Comparison of ENCODE assay signal across 26 cellular contexts in genomic region chr1:159906960-159907359, GRCh38. TPM values are rescaled to one million over a fixed set of nuclear protein-coding genes. Genes with fewer than 3 reads are reported as not detected.
DNase-seq lines count a peak whose midpoint lies in the region; ATAC-seq and TF ChIP-seq lines count a peak whose summit lies in the region.
"Had no signal": no experiment of that assay in that cellular context is flagged by ENCODE, and none has a peak within 500 bp of the region (broad histone marks: within the 10 kb centered on the region; RNA-seq: fewer than 3 reads in every experiment).

No MANE protein-coding gene starts in this region.

- H3K27me3 Mint-ChIP-seq in CD4-positive, CD25-positive, alpha-beta regulatory T cell: no peaks in the 10 kb centered on the region
- H3K27me3 Mint-ChIP-seq in Calu3 (ENCODE audit: unreplicated experiment) (no peaks in the 10 kb centered on the region), T-cell (no peaks in the 10 kb centered on the region), memory B cell (no peaks in the 10 kb centered on the region)
- H3K27me3 Mint-ChIP-seq: CD4-positive, alpha-beta T cell had no signal

- H3K4me1 ChIP-seq in CD4-positive, CD25-positive, alpha-beta regulatory T cell (ENCODE audit: control insufficient read depth, insufficient read depth, low read length, poor library complexity, severe bottlenecking): peaks cover 28% of the 10 kb centered on the region

- H3K9me3 Mint-ChIP-seq in CD4-positive, CD25-positive, alpha-beta regulatory T cell: no peaks in the 10 kb centered on the region
- H3K9me3 Mint-ChIP-seq in Calu3 (ENCODE audit: low read depth, unreplicated experiment) (no peaks in the 10 kb centered on the region), T-cell (peaks cover 0 to 1% (median 0%) of the 10 kb centered on the region in 3 donors), memory B cell (no peaks in the 10 kb centered on the region)
- H3K9me3 Mint-ChIP-seq: CD4-positive, alpha-beta T cell had no signal

- POLR2A ChIA-PET in T-cell (lab: Charles Lee): interaction anchor here in 1 of 2 donors (1.7 kb wide), 1 partner anchor 17 kb away, joined by 8 read pairs; no protein-coding TSS in a partner anchor

- BruUV-seq in Calu3 (replicated peaks; lab: Mats Ljungman, UMichigan): no TSS peak

- no peaks in the 10 kb centered on the region for H3K9me3 ChIP-seq in CD4-positive, CD25-positive, alpha-beta regulatory T cell (ENCODE audit: control insufficient read depth in 2 of 2, low read length in 2 of 2)
- H3K9me3 ChIP-seq: SJSA1 had no signal

- no peaks in the 10 kb centered on the region for H3K27me3 ChIP-seq in CD4-positive, CD25-positive, alpha-beta regulatory T cell (ENCODE audit: control insufficient read depth, insufficient read depth, low read length)
- H3K27me3 ChIP-seq: SJSA1 had no signal

- H3K36me3 Mint-ChIP-seq in CD4-positive, CD25-positive, alpha-beta regulatory T cell: peaks cover 5% of the 10 kb centered on the region
- H3K36me3 Mint-ChIP-seq in Calu3 (ENCODE audit: insufficient read depth, unreplicated experiment): peaks cover 18% of the 10 kb centered on the region
- peaks cover 3% of the 10 kb centered on the region for H3K36me3 Mint-ChIP-seq in T-cell
- H3K36me3 Mint-ChIP-seq in memory B cell: no peaks in the 10 kb centered on the region

- H3K4me3 Mint-ChIP-seq in CD4-positive, CD25-positive, alpha-beta regulatory T cell: no peak overlapping the region
- H3K4me3 Mint-ChIP-seq in Calu3 (ENCODE audit: low read depth, unreplicated experiment): peak overlapping the region; percentile 4
- H3K4me3 Mint-ChIP-seq in T-cell: no peak overlapping the region
- H3K4me3 Mint-ChIP-seq in memory B cell: no peak overlapping the region
- H3K4me3 Mint-ChIP-seq: CD4-positive, alpha-beta T cell had no signal

- ATAC-seq in CD4-positive, CD25-positive, alpha-beta regulatory T cell (ENCODE audit: low read depth in 2 of 2): no peak
- ATAC-seq in T-cell (replicated peaks in 1 of 4) (no peak), memory B cell (ENCODE audit: low read depth) (no peak), HG02759 (IDR thresholded peaks at IDR 0.05; ENCODE audit: unreplicated experiment) (no peak)
- ATAC-seq: Right ventricle myocardium inferior had no signal

- no peak for DNase-seq in CD4-positive, CD25-positive, alpha-beta regulatory T cell
- peak; percentile 54 for DNase-seq in Calu3
- DNase-seq in T-cell: no peak
- no peak for DNase-seq in memory B cell (ENCODE audit: low spot score in 2 of 2)
- no peak for DNase-seq in A172 (ENCODE audit: low spot score)
- no peak for DNase-seq in SK-N-DZ (ENCODE audit: low spot score)
- DNase-seq in germinal center (ENCODE audit: low spot score): no peak
- DNase-seq: CD4-positive, alpha-beta T cell; GDM1; GOT3; HCEC 1CT; IMR-90; Karpas-422; MV-4-11; NCI-H1694; NCI-H2081; NCI-H446; NCI-H526 had no signal

- H3K27ac ChIP-seq in CD4-positive, CD25-positive, alpha-beta regulatory T cell (ENCODE audit: insufficient read depth, low read length, poor library complexity, severe bottlenecking): peak overlapping the region; percentile 2
- H3K27ac ChIP-seq: SJSA1 had no signal

- H3K4me3 ChIP-seq in CD4-positive, CD25-positive, alpha-beta regulatory T cell (ENCODE audit: low read depth, low read length): no peak overlapping the region
- H3K4me3 ChIP-seq: SJSA1 had no signal

- H3K4me1 Mint-ChIP-seq in CD4-positive, CD25-positive, alpha-beta regulatory T cell: peaks cover 12 to 42% (median 34%) of the 10 kb centered on the region in 4 donors
- peaks cover 55% of the 10 kb centered on the region for H3K4me1 Mint-ChIP-seq in Calu3 (ENCODE audit: low read depth, unreplicated experiment)
- peaks cover 37 to 45% (median 43%) of the 10 kb centered on the region in 3 donors for H3K4me1 Mint-ChIP-seq in T-cell
- peaks cover 20% of the 10 kb centered on the region for H3K4me1 Mint-ChIP-seq in memory B cell

- TF ChIP-seq CTCF in Calu3 (IDR thresholded peaks at IDR 0.05; ENCODE audit: unreplicated experiment): no peak

- H3K27ac Mint-ChIP-seq in CD4-positive, CD25-positive, alpha-beta regulatory T cell: peak overlapping the region in 1 of 3 donors; percentile 78
- H3K27ac Mint-ChIP-seq in Calu3 (ENCODE audit: unreplicated experiment) (peak overlapping the region; percentile 68), T-cell (peak overlapping the region; percentile 29 to 69), memory B cell (peak overlapping the region; percentile 60)
- H3K27ac Mint-ChIP-seq: CD4-positive, alpha-beta T cell had no signal

- intact Hi-C loops in Calu3 (cut with micrococcal nuclease; ENCODE audit: unreplicated experiment): no loop called here

- CTCF ChIA-PET in Calu3 (lab: Charles Lee): no interaction called here
- CTCF ChIA-PET in T-cell (lab: Charles Lee): interaction anchor here in 1 of 2 donors (1.6 kb wide), 1 partner anchor 15 kb away, joined by 7 read pairs; no protein-coding TSS in a partner anchor

- no peaks in the 10 kb centered on the region for H3K36me3 ChIP-seq in CD4-positive, CD25-positive, alpha-beta regulatory T cell (ENCODE audit: control insufficient read depth, insufficient read depth, low read length)
- H3K36me3 ChIP-seq: SJSA1 had no signal

RNA-seq across cellular contexts. Expression of gene CFAP45, which starts 7.0 kb away (rescaled TPM):
- total RNA-seq in CD4-positive, CD25-positive, alpha-beta regulatory T cell: 7.2 TPM
- under 1 TPM in 3 of 4 donors, not detected in 1; 0.40 to 0.52 (median 0.44) TPM for polyA plus RNA-seq in CD4-positive, CD25-positive, alpha-beta regulatory T cell
- total RNA-seq in Calu3 (2022) (1.6 and 1.8 TPM in 2 replicates), T-cell (1 to 10 TPM; 1.2 to 4.7 (median 1.5) TPM)
- 2.4 and 3.7 TPM in 2 replicates for total RNA-seq in A172 (2014; rRNA removed; shearing (Covaris generic))
- 0.17 and 0.29 TPM in 2 replicates for polyA plus RNA-seq in SK-N-DZ (2014; cell fraction: cytosol; rRNA removed)
- 4.3 TPM in 1 of 2 replicates, not detected in the other for polyA plus RNA-seq in SK-N-DZ (2014; cell fraction: nucleus; rRNA removed)

RNA-seq across cellular contexts. Expression of gene TAGLN2, which starts 18.3 kb away (rescaled TPM):
- total RNA-seq in CD4-positive, CD25-positive, alpha-beta regulatory T cell: 503 TPM
- polyA plus RNA-seq in CD4-positive, CD25-positive, alpha-beta regulatory T cell: 1,000 to 10,000 TPM in 2 of 4 donors, 100 to 1,000 TPM in 2; 723 to 1,055 (median 950) TPM
- total RNA-seq in Calu3 (2022) (612 and 708 TPM in 2 replicates), T-cell (100 to 1,000 TPM; 210 to 372 (median 245) TPM)
- 734 and 929 TPM in 2 replicates for total RNA-seq in A172 (2014; rRNA removed; shearing (Covaris generic))
- polyA plus RNA-seq in SK-N-DZ (2014; cell fraction: cytosol; rRNA removed): 195 and 211 TPM in 2 replicates
- polyA plus RNA-seq in SK-N-DZ (2014; cell fraction: nucleus; rRNA removed): 87.6 and 96.3 TPM in 2 replicates

RNA-seq across cellular contexts. Expression of gene IGSF9, which starts 38.5 kb away (rescaled TPM):
- total RNA-seq in CD4-positive, CD25-positive, alpha-beta regulatory T cell: not detected
- polyA plus RNA-seq in CD4-positive, CD25-positive, alpha-beta regulatory T cell: under 1 TPM in 1 of 4 donors, not detected in 3; 0.23 TPM
- total RNA-seq in Calu3 (2022): 7.5 and 7.6 TPM in 2 replicates
- total RNA-seq in T-cell: under 1 TPM in 3 of 5 donors, not detected in 2; 0.06 to 0.16 (median 0.12) TPM
- total RNA-seq in A172 (2014; rRNA removed; shearing (Covaris generic)): 0.89 and 1.6 TPM in 2 replicates
- 16.2 and 17.5 TPM in 2 replicates for polyA plus RNA-seq in SK-N-DZ (2014; cell fraction: cytosol; rRNA removed)
- polyA plus RNA-seq in SK-N-DZ (2014; cell fraction: nucleus; rRNA removed): 40.6 and 58.6 TPM in 2 replicates
- total RNA-seq: CD4-positive, alpha-beta T cell; IMR-90; OCI-LY7 had no signal
- polyA plus RNA-seq: BJ had no signal

RNA-seq across cellular contexts. Expression of gene VSIG8, which starts 44.5 kb away (rescaled TPM):
- not detected for total RNA-seq in CD4-positive, CD25-positive, alpha-beta regulatory T cell
- not detected for polyA plus RNA-seq in CD4-positive, CD25-positive, alpha-beta regulatory T cell
- total RNA-seq in Calu3 (2022) (not detected in 2 replicates), T-cell (not detected)
- not detected in 2 replicates for total RNA-seq in A172 (2014; rRNA removed; shearing (Covaris generic))
- polyA plus RNA-seq in SK-N-DZ (2014; cell fraction: cytosol; rRNA removed): not detected in 2 replicates
- polyA plus RNA-seq in SK-N-DZ (2014; cell fraction: nucleus; rRNA removed): not detected in 2 replicates
- total RNA-seq: A673; CD4-positive, alpha-beta T cell; Daoy; IMR-90; M059J; OCI-LY7; Right ventricle myocardium inferior; SJSA1 had no signal
- polyA plus RNA-seq: BJ, IMR-90 had no signal

RNA-seq across cellular contexts. Expression of gene SLAMF9, which starts 47.1 kb away (rescaled TPM):
- total RNA-seq in CD4-positive, CD25-positive, alpha-beta regulatory T cell: not detected
- not detected for polyA plus RNA-seq in CD4-positive, CD25-positive, alpha-beta regulatory T cell
- total RNA-seq in Calu3 (2022) (not detected in 2 replicates), T-cell (not detected)
- total RNA-seq in A172 (2014; rRNA removed; shearing (Covaris generic)): not detected in 2 replicates
- polyA plus RNA-seq in SK-N-DZ (2014; cell fraction: cytosol; rRNA removed): not detected in 2 replicates
- not detected in 2 replicates for polyA plus RNA-seq in SK-N-DZ (2014; cell fraction: nucleus; rRNA removed)
- total RNA-seq: A673; CD4-positive, alpha-beta T cell; Daoy; M059J; OCI-LY7; Right ventricle myocardium inferior; SJSA1 had no signal
- polyA plus RNA-seq: BJ had no signal
